Comparison of ENCODE assay signal across 26 cellular contexts in genomic region chr5:149427374-149427773, GRCh38. TPM values are rescaled to one million over a fixed set of nuclear protein-coding genes. Genes with fewer than 3 reads are reported as not detected.
DNase-seq lines count a peak whose midpoint lies in the region; ATAC-seq, FAIRE-seq and TF ChIP-seq lines count a peak whose summit lies in the region.
"Had no signal": no experiment of that assay in that cellular context is flagged by ENCODE, and none has a peak within 500 bp of the region (broad histone marks: within the 10 kb centered on the region; RNA-seq: fewer than 3 reads in every experiment).

No MANE protein-coding gene starts in this region.

- H3K27me3 Mint-ChIP-seq in astrocyte (ENCODE audit: low read depth, unreplicated experiment), result no peaks in the 10 kb centered on the region
- H3K27me3 Mint-ChIP-seq in stimulated activated naive B cell treated with anti-CD40 and anti-IgM and Interleukin-4, amounts not matched to agents 10 μg/mL and 1 μg/mL and 100 μg/mL, for 72 hours, result peaks cover 18 to 20% of the 10 kb centered on the region in 2 donors
- H3K27me3 Mint-ChIP-seq: activated CD4-positive, alpha-beta memory T cell treated with anti-CD3 and anti-CD28 coated beads, Interleukin-2, amount 10 ng/mL, durations not matched to agents 7 days and 5 days had no signal

- peak overlapping the region; percentile 47 for H3K9ac ChIP-seq in astrocyte (ENCODE audit: low read length)

- H3K4me2 ChIP-seq in astrocyte (ENCODE audit: low read length), result no peak overlapping the region

- peaks cover 56% of the 10 kb centered on the region for H3K4me1 Mint-ChIP-seq in astrocyte (ENCODE audit: low read depth, unreplicated experiment)
- no peaks in the 10 kb centered on the region for H3K4me1 Mint-ChIP-seq in stimulated activated naive B cell treated with anti-CD40 and anti-IgM and Interleukin-4, amounts not matched to agents 10 μg/mL and 1 μg/mL and 100 μg/mL, for 72 hours
- H3K4me1 Mint-ChIP-seq: activated B cell treated with CpG ODN at 0.5 μM for 24 hours had no signal

- H3K9me3 ChIP-seq in astrocyte (ENCODE audit: insufficient read depth, low read depth, low read length) (no peaks in the 10 kb centered on the region), muscle layer of duodenum (ENCODE audit: control insufficient read depth in 1 of 2, low read length in 2 of 2) (no peaks in the 10 kb centered on the region), thoracic aorta (no peaks in the 10 kb centered on the region)
- H3K9me3 ChIP-seq: mucosa of descending colon, thyroid gland had no signal

- H3K27ac Mint-ChIP-seq in astrocyte (ENCODE audit: unreplicated experiment), result peak overlapping the region; percentile 88
- H3K27ac Mint-ChIP-seq in stimulated activated naive B cell treated with anti-CD40 and anti-IgM and Interleukin-4, amounts not matched to agents 10 μg/mL and 1 μg/mL and 100 μg/mL, for 72 hours, result no peak overlapping the region
- H3K27ac Mint-ChIP-seq: activated B cell treated with CpG ODN at 0.5 μM for 24 hours; activated CD4-positive, alpha-beta memory T cell treated with anti-CD3 and anti-CD28 coated beads, Interleukin-2, amount 10 ng/mL, durations not matched to agents 7 days and 5 days; stimulated activated effector memory CD8-positive, alpha-beta T cell treated with anti-CD3 and anti-CD28 coated beads, Interleukin-12 subunit alpha, Interleukin-12 subunit beta, amount 100 ng/mL, for 72 hours had no signal

- peaks cover 34% of the 10 kb centered on the region for H3K36me3 Mint-ChIP-seq in astrocyte (ENCODE audit: low read depth, unreplicated experiment)
- no peaks in the 10 kb centered on the region for H3K36me3 Mint-ChIP-seq in stimulated activated naive B cell treated with anti-CD40 and anti-IgM and Interleukin-4, amounts not matched to agents 10 μg/mL and 1 μg/mL and 100 μg/mL, for 72 hours
- H3K36me3 Mint-ChIP-seq: stimulated activated effector memory CD8-positive, alpha-beta T cell treated with anti-CD3 and anti-CD28 coated beads, Interleukin-12 subunit alpha, Interleukin-12 subunit beta, amount 100 ng/mL, for 72 hours had no signal

- H3K27me3 ChIP-seq in HL-60 (ENCODE audit: insufficient read depth, poor library complexity, severe bottlenecking), result no peaks in the 10 kb centered on the region
- no peaks in the 10 kb centered on the region for H3K27me3 ChIP-seq in astrocyte (ENCODE audit: insufficient read depth, low read length)
- H3K27me3 ChIP-seq in muscle layer of duodenum (ENCODE audit: low read depth, low read length), result no peaks in the 10 kb centered on the region
- H3K27me3 ChIP-seq in thoracic aorta (replicated peaks; ENCODE audit: insufficient read depth), result no peaks in the 10 kb centered on the region
- H3K27me3 ChIP-seq: thyroid gland had no signal

- H3K4me3 ChIP-seq in HL-60 (replicated peaks; ENCODE audit: insufficient read depth, low read length), result no peak overlapping the region
- no peak overlapping the region for H3K4me3 ChIP-seq in astrocyte (ENCODE audit: insufficient read depth, low read depth, low read length)
- H3K4me3 ChIP-seq in muscle layer of duodenum (ENCODE audit: low read depth in 1 of 2, low read length in 2 of 2), result no peak overlapping the region
- H3K4me3 ChIP-seq in thoracic aorta, result no peak overlapping the region
- H3K4me3 ChIP-seq: GM12878, mucosa of descending colon, thyroid gland had no signal

- peak overlapping the region; percentile 30 for H3K4me3 Mint-ChIP-seq in astrocyte (ENCODE audit: unreplicated experiment)
- no peak overlapping the region for H3K4me3 Mint-ChIP-seq in stimulated activated naive B cell treated with anti-CD40 and anti-IgM and Interleukin-4, amounts not matched to agents 10 μg/mL and 1 μg/mL and 100 μg/mL, for 72 hours
- H3K4me3 Mint-ChIP-seq: activated B cell treated with CpG ODN at 0.5 μM for 24 hours; activated CD4-positive, alpha-beta memory T cell treated with anti-CD3 and anti-CD28 coated beads, Interleukin-2, amount 10 ng/mL, durations not matched to agents 7 days and 5 days; stimulated activated effector memory CD8-positive, alpha-beta T cell treated with anti-CD3 and anti-CD28 coated beads, Interleukin-12 subunit alpha, Interleukin-12 subunit beta, amount 100 ng/mL, for 72 hours had no signal

- TF ChIP-seq CTCF in HL-60 (IDR thresholded peaks at IDR 0.05; ENCODE audit: insufficient read depth, low read length) (no peak), astrocyte (IDR thresholded peaks at IDR 0.05; ENCODE audit: insufficient read depth, low read depth, low read length) (no peak), thoracic aorta (IDR thresholded peaks at IDR 0.05) (no peak)

- no peak overlapping the region for H2AFZ ChIP-seq in astrocyte (ENCODE audit: low read depth, low read length)

- peaks cover 17% of the 10 kb centered on the region for H3K79me2 ChIP-seq in astrocyte (ENCODE audit: insufficient read depth, low read length)

- peaks cover 42% of the 10 kb centered on the region for H4K20me1 ChIP-seq in astrocyte (ENCODE audit: insufficient read depth, low read length)

- no peak for ATAC-seq in thoracic aorta (ENCODE audit: insufficient number of reproducible peaks, low FRiP score, low read depth)
- no peak for ATAC-seq in stimulated activated naive B cell treated with anti-CD40 and anti-IgM and Interleukin-4, amounts not matched to agents 10 μg/mL and 1 μg/mL and 100 μg/mL, for 72 hours (replicated peaks)
- ATAC-seq: esophagus mucosa; GM12878; left colon; mucosa of descending colon; sciatic nerve; stimulated activated effector memory CD8-positive, alpha-beta T cell treated with anti-CD3 and anti-CD28 coated beads, Interleukin-12 subunit alpha, Interleukin-12 subunit beta, amount 100 ng/mL, for 72 hours had no signal

- H3K4me1 ChIP-seq in astrocyte (ENCODE audit: insufficient read depth, low read length) (peaks cover 49% of the 10 kb centered on the region), muscle layer of duodenum (ENCODE audit: control insufficient read depth in 1 of 2, insufficient read depth in 2 of 2, low read length in 2 of 2) (peaks cover 0 to 41% of the 10 kb centered on the region in 2 donors), thoracic aorta (ENCODE audit: control insufficient read depth in 1 of 2, low read depth in 2 of 2) (peaks cover 10 to 64% of the 10 kb centered on the region in 2 donors)

- no peak for DNase-seq in HL-60 (ENCODE audit: low read depth in 1 of 2, low spot score in 1 of 2)
- no peak for DNase-seq in astrocyte (ENCODE audit: low read depth)
- DNase-seq in thoracic aorta (ENCODE audit: low spot score), result no peak
- no peak for DNase-seq in NCI-H510A treated with DMSO at 0.1 percent for 48 hours (lab: John Stamatoyannopoulos, UW)
- DNase-seq in NOMO-1 treated with DMSO at 0.1 percent for 48 hours (lab: John Stamatoyannopoulos, UW; ENCODE audit: unreplicated experiment), result no peak
- no peak for DNase-seq in stimulated activated naive B cell treated with anti-CD40 and anti-IgM and Interleukin-4, amounts not matched to agents 10 μg/mL and 1 μg/mL and 100 μg/mL, for 72 hours
- DNase-seq: activated B cell treated with CpG ODN at 0.5 μM for 24 hours; activated CD4-positive, alpha-beta memory T cell treated with anti-CD3 and anti-CD28 coated beads, Interleukin-2, amount 10 ng/mL, durations not matched to agents 7 days and 5 days; DMS53; effector memory CD4-positive, alpha-beta T cell; left colon; mucosa of descending colon; NCI-H1092 treated with DMSO at 0.1 percent for 48 hours; NCI-H446 treated with DMSO at 0.1 percent for 48 hours; T-helper 9 cell; thyroid gland had no signal

- H3K36me3 ChIP-seq in astrocyte (ENCODE audit: insufficient read depth, low read length) (peaks cover 58% of the 10 kb centered on the region), muscle layer of duodenum (ENCODE audit: control insufficient read depth in 1 of 2, insufficient read depth in 2 of 2, low read length in 2 of 2) (peaks cover 27 to 59% of the 10 kb centered on the region in 2 donors), thoracic aorta (peaks cover 79% of the 10 kb centered on the region)
- H3K36me3 ChIP-seq: thyroid gland had no signal

- no peak for FAIRE-seq in astrocyte (lab: Jason Lieb, UNC)
- FAIRE-seq: GM12878, H54 had no signal

- peak overlapping the region; percentile 8; the same call in 1 of the 2 replicates for H3K27ac ChIP-seq in HL-60 (replicated peaks)
- peak overlapping the region; percentile 51 for H3K27ac ChIP-seq in astrocyte (ENCODE audit: low read depth, low read length)
- H3K27ac ChIP-seq in muscle layer of duodenum (ENCODE audit: low read length), result peak overlapping the region; percentile 73
- peak overlapping the region; percentile 96 to 97 for H3K27ac ChIP-seq in thoracic aorta
- H3K27ac ChIP-seq: thyroid gland had no signal

- no peaks in the 10 kb centered on the region for H3K9me3 Mint-ChIP-seq in astrocyte (ENCODE audit: unreplicated experiment)
- no peaks in the 10 kb centered on the region for H3K9me3 Mint-ChIP-seq in stimulated activated naive B cell treated with anti-CD40 and anti-IgM and Interleukin-4, amounts not matched to agents 10 μg/mL and 1 μg/mL and 100 μg/mL, for 72 hours
- H3K9me3 Mint-ChIP-seq: activated B cell treated with CpG ODN at 0.5 μM for 24 hours; activated CD4-positive, alpha-beta memory T cell treated with anti-CD3 and anti-CD28 coated beads, Interleukin-2, amount 10 ng/mL, durations not matched to agents 7 days and 5 days; stimulated activated effector memory CD8-positive, alpha-beta T cell treated with anti-CD3 and anti-CD28 coated beads, Interleukin-12 subunit alpha, Interleukin-12 subunit beta, amount 100 ng/mL, for 72 hours had no signal

RNA-seq across cellular contexts. Expression of gene IL17B, which starts 48.3 kb away (rescaled TPM):
- 0.54 and 0.60 TPM in 2 replicates for total RNA-seq in astrocyte
- total RNA-seq in thoracic aorta, result 1 to 10 TPM; 1.9 to 7.1 TPM
- total RNA-seq: activated B cell treated with CpG ODN at 0.5 μM for 24 hours; activated CD4-positive, alpha-beta memory T cell treated with anti-CD3 and anti-CD28 coated beads, Interleukin-2, amount 10 ng/mL, durations not matched to agents 7 days and 5 days; cerebellum; glomerular endothelial cell; GM12878; LHCN-M2; RPMI7951 had no signal

Comparison
In these comparisons a context has a peak if more than half of its experiments do, and no peak if none do; other contexts are left out.
1. H3K27ac ChIP-seq: peak in every context shown above with its lines; median percentile 96 in thoracic aorta; 73 in muscle layer of duodenum; 51 in astrocyte; 8 in HL-60.